ENCODE assay signal across 1 cellular context in the genomic region with DNA sequence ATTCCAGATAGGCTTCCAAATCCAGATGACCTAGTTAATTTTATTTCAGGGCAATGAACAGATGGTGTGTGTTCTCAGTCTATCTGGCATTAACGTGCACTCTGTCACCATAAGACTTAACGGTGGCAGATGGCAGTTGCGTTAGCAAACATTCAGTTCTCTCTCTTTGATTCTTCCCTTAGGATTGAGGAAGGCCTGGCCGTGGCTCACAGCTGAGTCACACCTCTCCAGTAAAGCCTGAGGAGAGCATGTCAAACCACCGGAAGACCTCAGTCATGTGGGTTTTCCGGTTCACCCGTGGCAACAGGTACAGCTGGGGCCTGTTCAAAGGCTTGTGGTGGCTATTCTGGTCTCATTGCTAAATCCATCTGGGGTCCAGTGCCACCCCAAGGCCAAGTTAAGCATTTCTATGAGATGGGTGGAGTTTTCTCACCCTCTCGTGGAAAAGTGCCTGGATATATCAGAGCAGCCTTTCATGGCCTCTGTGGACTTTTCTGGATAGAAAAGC.
TF ChIP-seq lines count a peak whose summit lies in the region.

No MANE protein-coding gene starts in this region.

TF ChIP-seq in GM23338, 12 proteins besides CTCF, POLR2A, EP300 and RAD21 (continued from another document):
- TF ChIP-seq, protein P1, sequence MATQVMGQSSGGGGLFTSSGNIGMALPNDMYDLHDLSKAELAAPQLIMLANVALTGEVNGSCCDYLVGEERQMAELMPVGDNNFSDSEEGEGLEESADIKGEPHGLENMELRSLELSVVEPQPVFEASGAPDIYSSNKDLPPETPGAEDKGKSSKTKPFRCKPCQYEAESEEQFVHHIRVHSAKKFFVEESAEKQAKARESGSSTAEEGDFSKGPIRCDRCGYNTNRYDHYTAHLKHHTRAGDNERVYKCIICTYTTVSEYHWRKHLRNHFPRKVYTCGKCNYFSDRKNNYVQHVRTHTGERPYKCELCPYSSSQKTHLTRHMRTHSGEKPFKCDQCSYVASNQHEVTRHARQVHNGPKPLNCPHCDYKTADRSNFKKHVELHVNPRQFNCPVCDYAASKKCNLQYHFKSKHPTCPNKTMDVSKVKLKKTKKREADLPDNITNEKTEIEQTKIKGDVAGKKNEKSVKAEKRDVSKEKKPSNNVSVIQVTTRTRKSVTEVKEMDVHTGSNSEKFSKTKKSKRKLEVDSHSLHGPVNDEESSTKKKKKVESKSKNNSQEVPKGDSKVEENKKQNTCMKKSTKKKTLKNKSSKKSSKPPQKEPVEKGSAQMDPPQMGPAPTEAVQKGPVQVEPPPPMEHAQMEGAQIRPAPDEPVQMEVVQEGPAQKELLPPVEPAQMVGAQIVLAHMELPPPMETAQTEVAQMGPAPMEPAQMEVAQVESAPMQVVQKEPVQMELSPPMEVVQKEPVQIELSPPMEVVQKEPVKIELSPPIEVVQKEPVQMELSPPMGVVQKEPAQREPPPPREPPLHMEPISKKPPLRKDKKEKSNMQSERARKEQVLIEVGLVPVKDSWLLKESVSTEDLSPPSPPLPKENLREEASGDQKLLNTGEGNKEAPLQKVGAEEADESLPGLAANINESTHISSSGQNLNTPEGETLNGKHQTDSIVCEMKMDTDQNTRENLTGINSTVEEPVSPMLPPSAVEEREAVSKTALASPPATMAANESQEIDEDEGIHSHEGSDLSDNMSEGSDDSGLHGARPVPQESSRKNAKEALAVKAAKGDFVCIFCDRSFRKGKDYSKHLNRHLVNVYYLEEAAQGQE (IDR thresholded peaks at IDR 0.05; ENCODE audit: unreplicated experiment), result no peak
- TF ChIP-seq EZH2 (IDR thresholded peaks at IDR 0.05; ENCODE audit: low read depth, unreplicated experiment) (no peak), POLR2AphosphoS5 (IDR thresholded peaks at IDR 0.05; ENCODE audit: low read depth) (no peak), STAT1 (IDR thresholded peaks at IDR 0.05; ENCODE audit: unreplicated experiment) (no peak), CREB1 (CRISPR knock-in tag; IDR thresholded peaks at IDR 0.05; ENCODE audit: low read depth) (no peak), JUNB (IDR thresholded peaks at IDR 0.05; ENCODE audit: unreplicated experiment) (no peak), NANOG (IDR thresholded peaks at IDR 0.05; ENCODE audit: borderline replicate concordance) (no peak)
- TF ChIP-seq, protein P2, sequence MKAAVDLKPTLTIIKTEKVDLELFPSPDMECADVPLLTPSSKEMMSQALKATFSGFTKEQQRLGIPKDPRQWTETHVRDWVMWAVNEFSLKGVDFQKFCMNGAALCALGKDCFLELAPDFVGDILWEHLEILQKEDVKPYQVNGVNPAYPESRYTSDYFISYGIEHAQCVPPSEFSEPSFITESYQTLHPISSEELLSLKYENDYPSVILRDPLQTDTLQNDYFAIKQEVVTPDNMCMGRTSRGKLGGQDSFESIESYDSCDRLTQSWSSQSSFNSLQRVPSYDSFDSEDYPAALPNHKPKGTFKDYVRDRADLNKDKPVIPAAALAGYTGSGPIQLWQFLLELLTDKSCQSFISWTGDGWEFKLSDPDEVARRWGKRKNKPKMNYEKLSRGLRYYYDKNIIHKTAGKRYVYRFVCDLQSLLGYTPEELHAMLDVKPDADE (IDR thresholded peaks at IDR 0.05), result no peak
